8 cellular contexts compared by ENCODE assay signal in genomic region chr2:241149925-241150659, GRCh38. TPM values are rescaled to one million over a fixed set of nuclear protein-coding genes. Genes with fewer than 3 reads are reported as not detected.
A peak's percentile ranks its signal among the peaks of the same experiment; 100 is the strongest.
DNase-seq lines count a peak whose midpoint lies in the region; ATAC-seq and TF ChIP-seq lines count a peak whose summit lies in the region.

Gene PPP1R7, plus strand, starts transcription at chr2:241150467. Its CDS starts 29 bp downstream, at chr2:241150496.

- H3K4me1 ChIP-seq in PC-3 (ENCODE audit: insufficient read depth, low read length) (no peaks in the 10 kb centered on the region), mucosa of rectum (ENCODE audit: control insufficient read depth in 2 of 2, insufficient read depth in 2 of 2, low read length in 2 of 2) (peaks cover 14% of the 10 kb centered on the region in 2 donors)

- H3K9me3 ChIP-seq in PC-3 (ENCODE audit: low read length) (no peaks in the 10 kb centered on the region), mucosa of rectum (ENCODE audit: control insufficient read depth in 2 of 2, low read length in 2 of 2) (no peaks in the 10 kb centered on the region)

- H4K20me1 ChIP-seq in PC-3 (ENCODE audit: low read length) = no peaks in the 10 kb centered on the region

- ATAC-seq in GM21576 (IDR thresholded peaks at IDR 0.05; ENCODE audit: unreplicated experiment) (peak; percentile 70), PC-3 (peak; percentile 80)

- peak within 1 kb of the TSS; percentile 69 for H3K9ac ChIP-seq in PC-3 (ENCODE audit: low read length)
- peak within 1 kb of the TSS; percentile 80 to 83 for H3K9ac ChIP-seq in mucosa of rectum (ENCODE audit: low read depth in 1 of 2, low read length in 2 of 2)

- H2AFZ ChIP-seq in PC-3 (ENCODE audit: low read length) = peak within 1 kb of the TSS; percentile 74

- H3K9me2 ChIP-seq in PC-3 (replicated peaks; ENCODE audit: low read length) = no peaks in the 10 kb centered on the region

- TF ChIP-seq EP300 in Ishikawa (IDR thresholded peaks at IDR 0.05; ENCODE audit: borderline replicate concordance) = no peak

- H3K27ac ChIP-seq in PC-3 (ENCODE audit: low read length) (no peak within 1 kb of the TSS), epithelial cell of prostate (peak within 1 kb of the TSS; percentile 39), mucosa of rectum (ENCODE audit: low read depth in 2 of 2, low read length in 2 of 2) (peak within 1 kb of the TSS; percentile 74 to 76)

- CTCF ChIA-PET in PC-3 (lab: Charles Lee) = interaction anchor here (0.6 kb wide), 1 partner anchor 165 kb away, joined by 4 read pairs; no protein-coding TSS in a partner anchor

- TF ChIP-seq CTCF in PC-3 (conservative IDR thresholded peaks at IDR 0.05; ENCODE audit: low read depth, low read length) = no peak

- DNase-seq in DMS53 (lab: John Stamatoyannopoulos, UW) (peak; percentile 97), PC-3 (peak; percentile 77), activated T-cell treated with anti-CD3 and anti-CD28 coated beads for 48 hours (ENCODE audit: low read depth) (peak; percentile 95), epithelial cell of prostate (ENCODE audit: low read depth, low spot score) (peak; percentile 83)
- DNase-seq in stimulated activated CD8-positive, alpha-beta memory T cell treated with anti-CD3 and anti-CD28 coated beads, Interleukin-4, amount 100 ng/mL, for 48 hours = peak; percentile 95

- POLR2A ChIA-PET in PC-3 (lab: Charles Lee; ENCODE audit: unreplicated experiment) = no interaction called here

- H3K4me3 ChIP-seq in PC-3 (ENCODE audit: low read length) = peak within 1 kb of the TSS; percentile 72
- peak within 1 kb of the TSS; percentile 89 to 94 for H3K4me3 ChIP-seq in mucosa of rectum (ENCODE audit: low read length in 2 of 2)

- no peak; the same call in 1 of the 2 replicates for TF ChIP-seq RAD21 in Ishikawa (IDR thresholded peaks at IDR 0.05; ENCODE audit: low read depth)

- intact Hi-C loops in PC-3 (cut with micrococcal nuclease) = no loop called here

- peaks cover 9% of the 10 kb centered on the region for H3K79me2 ChIP-seq in PC-3 (ENCODE audit: low read length)

- no peaks in the 10 kb centered on the region for H3K36me3 ChIP-seq in PC-3 (ENCODE audit: low read depth, low read length)
- H3K36me3 ChIP-seq in mucosa of rectum (ENCODE audit: control insufficient read depth in 2 of 2, insufficient read depth in 2 of 2, low read length in 2 of 2) = peaks cover 6 to 12% of the 10 kb centered on the region in 2 donors

- H3K27me3 ChIP-seq in PC-3 (ENCODE audit: low read length) (no peaks in the 10 kb centered on the region), mucosa of rectum (ENCODE audit: control insufficient read depth in 2 of 2, insufficient read depth in 2 of 2, low read length in 2 of 2) (no peaks in the 10 kb centered on the region)

- BruUV-seq in PC-3 (replicated peaks; lab: Mats Ljungman, UMichigan) = no TSS peak

- no peaks in the 10 kb centered on the region for H3F3A ChIP-seq in PC-3 (ENCODE audit: low read length, unreplicated experiment)

- H3K4me2 ChIP-seq in PC-3 (ENCODE audit: low read length) = peak within 1 kb of the TSS; percentile 84

TF ChIP-seq in Ishikawa, 13 proteins besides CTCF, POLR2A, EP300 and RAD21:
- 0 out of 2 replicates have a peak, but pooled peaks have one; percentile 12 for TF ChIP-seq TCF12 (IDR thresholded peaks at IDR 0.05; ENCODE audit: low read depth)
- 0 out of 2 replicates have a peak, but pooled peaks have one; percentile 30 for TF ChIP-seq CREB1 (IDR thresholded peaks at IDR 0.05; ENCODE audit: low read depth)
- no peak for TF ChIP-seq NFIC (IDR thresholded peaks at IDR 0.05)
- TF ChIP-seq, protein P1, sequence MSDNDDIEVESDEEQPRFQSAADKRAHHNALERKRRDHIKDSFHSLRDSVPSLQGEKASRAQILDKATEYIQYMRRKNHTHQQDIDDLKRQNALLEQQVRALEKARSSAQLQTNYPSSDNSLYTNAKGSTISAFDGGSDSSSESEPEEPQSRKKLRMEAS (IDR thresholded peaks at IDR 0.05) = peak; percentile 65
- peak; percentile 96 for TF ChIP-seq YY1 (IDR thresholded peaks at IDR 0.05; ENCODE audit: low read depth)
- peak; percentile 93 for TF ChIP-seq TAF1 (IDR thresholded peaks at IDR 0.05; ENCODE audit: low read depth)
- no peak for TF ChIP-seq CEBPB (IDR thresholded peaks at IDR 0.05)
- peak; percentile 31; the same call in 1 of the 2 replicates for TF ChIP-seq EGR1 (IDR thresholded peaks at IDR 0.05)
- TF ChIP-seq TEAD4 (IDR thresholded peaks at IDR 0.05) = no peak; the same call in 1 of the 2 replicates
TF ChIP-seq in Ishikawa: peak in this region for 6.

RNA-seq across cellular contexts. Expression of gene PPP1R7, which starts in this region (rescaled TPM):
- total RNA-seq in PC-3 (2014; rRNA removed) = 16.6 and 21.4 TPM in 2 replicates
